Comparison of ENCODE assay signal across 35 cellular contexts in the genomic region with DNA sequence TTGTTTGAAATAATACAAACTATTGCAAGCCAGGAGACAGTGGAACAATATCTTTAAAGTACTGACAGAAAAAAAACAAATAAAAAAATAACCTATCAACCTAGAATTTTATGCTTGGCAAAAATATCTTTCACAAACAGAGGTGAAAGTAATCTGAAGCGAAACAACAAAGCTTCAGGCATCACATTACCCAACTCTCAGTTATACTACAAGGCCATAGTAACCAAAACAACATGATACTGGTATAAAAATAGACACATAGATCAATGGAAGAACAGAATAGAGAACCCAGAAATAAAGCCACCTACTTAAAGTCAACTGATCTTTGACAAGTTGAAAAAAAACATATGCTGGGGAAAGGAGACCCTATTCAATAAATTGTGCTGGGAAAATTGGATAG. TPM values are rescaled to one million over a fixed set of nuclear protein-coding genes. Genes with fewer than 3 reads are reported as not detected.
"Had no signal": no experiment of that assay in that cellular context is flagged by ENCODE, and none has a peak within 500 bp of the region (broad histone marks: within the 10 kb centered on the region; RNA-seq: fewer than 3 reads in every experiment).

No MANE protein-coding gene starts in this region.

- FAIRE-seq: astrocyte, bronchial epithelial cell had no signal

- DNase-seq: activated CD4-positive, alpha-beta memory T cell treated with anti-CD3 and anti-CD28 coated beads for 36 hours; activated CD4-positive, alpha-beta T cell treated with anti-CD3 and anti-CD28 coated beads for 36 hours; activated CD4-positive, alpha-beta T cell treated with anti-CD3 and anti-CD28 coated beads, Interleukin-2, amount 10 ng/mL, durations not matched to agents 24 days and 14 days; activated CD4-positive, CD25-positive, alpha-beta regulatory T cell; activated CD4-positive, CD25-positive, alpha-beta regulatory T cell treated with anti-CD3 and anti-CD28 coated beads, Interleukin-2, amount 50 U/mL, for 72 hours; activated CD8-positive, alpha-beta memory T cell treated with anti-CD3 and anti-CD28 coated beads, Interleukin-2, amount 10 ng/mL, durations not matched to agents 7 days and 5 days; activated CD8-positive, alpha-beta memory T cell treated with anti-CD3 and anti-CD28 coated beads, Interleukin-2, amount 50 U/mL, for 4 hours; activated CD8-positive, alpha-beta T cell treated with anti-CD3 and anti-CD28 coated beads, Interleukin-2, amount 10 ng/mL, durations not matched to agents 7 days and 5 days; activated effector memory CD4-positive, alpha-beta T cell treated with Interleukin-2 at 50 U/mL for 16 hours; activated gamma-delta T cell treated with Interleukin-2 at 50 U/mL for 16 hours; activated naive CD4-positive, alpha-beta T cell treated with anti-CD3 and anti-CD28 coated beads, Interleukin-2, amount 50 U/mL, for 16 hours; activated naive CD4-positive, alpha-beta T cell treated with Interleukin-2 at 50 U/mL for 16 hours; activated T-cell treated with anti-CD3 and anti-CD28 coated beads, Interleukin-2, amount 50 U/mL, for 1 hour; activated T-cell treated with anti-CD3 and anti-CD28 coated beads, Interleukin-2, amount 50 U/mL, for 72 hours; amniotic stem cell; anterior cingulate cortex; brain microvascular endothelial cell; dorsolateral prefrontal cortex; effector memory CD4-positive, alpha-beta T cell; endodermal cell; foreskin fibroblast; head of caudate nucleus; T-helper 2 cell had no signal

- H3K4me3 Mint-ChIP-seq: activated CD4-positive, alpha-beta memory T cell treated with anti-CD3 and anti-CD28 coated beads for 36 hours; activated CD4-positive, alpha-beta T cell treated with anti-CD3 and anti-CD28 coated beads for 36 hours; activated CD4-positive, alpha-beta T cell treated with anti-CD3 and anti-CD28 coated beads, Interleukin-2, amount 10 ng/mL, durations not matched to agents 24 days and 14 days; activated CD8-positive, alpha-beta memory T cell treated with anti-CD3 and anti-CD28 coated beads, Interleukin-2, amount 10 ng/mL, durations not matched to agents 7 days and 5 days; activated CD8-positive, alpha-beta T cell treated with anti-CD3 and anti-CD28 coated beads, Interleukin-2, amount 10 ng/mL, durations not matched to agents 7 days and 5 days; activated naive CD8-positive, alpha-beta T cell; activated T-cell treated with anti-CD3 and anti-CD28 coated beads, Interleukin-2, amount 50 U/mL, for 72 hours; activated T-helper 17 cell treated with anti-CD3 and anti-CD28 coated beads, Interleukin-2, amount 50 U/mL, for 72 hours; central memory CD8-positive, alpha-beta T cell; dendritic cell treated with granulocyte-macrophage colony-stimulating factor and Interleukin-4, amounts not matched to agents 40 ng/mL and 50 ng/mL, for 4 days; endodermal cell had no signal

- ATAC-seq: activated CD4-positive, alpha-beta T cell treated with anti-CD3 and anti-CD28 coated beads for 36 hours; activated CD8-positive, alpha-beta memory T cell treated with anti-CD3 and anti-CD28 coated beads, Interleukin-2, amount 10 ng/mL, durations not matched to agents 7 days and 5 days; activated CD8-positive, alpha-beta T cell treated with anti-CD3 and anti-CD28 coated beads, Interleukin-2, amount 10 ng/mL, durations not matched to agents 7 days and 5 days; activated T-cell treated with anti-CD3 and anti-CD28 coated beads, Interleukin-2, amount 50 U/mL, for 72 hours; activated T-helper 17 cell treated with anti-CD3 and anti-CD28 coated beads, Interleukin-2, amount 50 U/mL, for 72 hours; esophagus mucosa had no signal

- H3K9me3 Mint-ChIP-seq: activated CD4-positive, alpha-beta memory T cell treated with anti-CD3 and anti-CD28 coated beads for 36 hours; activated CD4-positive, alpha-beta T cell treated with anti-CD3 and anti-CD28 coated beads, Interleukin-2, amount 10 ng/mL, durations not matched to agents 24 days and 14 days; activated T-helper 17 cell treated with anti-CD3 and anti-CD28 coated beads, Interleukin-2, amount 50 U/mL, for 72 hours; central memory CD8-positive, alpha-beta T cell; dendritic cell treated with granulocyte-macrophage colony-stimulating factor and Interleukin-4, amounts not matched to agents 40 ng/mL and 50 ng/mL, for 4 days; endodermal cell had no signal

- H3K27me3 ChIP-seq: brain microvascular endothelial cell had no signal

- H3K4me3 ChIP-seq: coronary artery, dorsolateral prefrontal cortex had no signal

- H3K27ac ChIP-seq: brain microvascular endothelial cell, coronary artery, dorsolateral prefrontal cortex had no signal

- H3K36me3 Mint-ChIP-seq: activated CD4-positive, alpha-beta memory T cell treated with anti-CD3 and anti-CD28 coated beads for 36 hours; activated CD8-positive, alpha-beta memory T cell treated with anti-CD3 and anti-CD28 coated beads, Interleukin-2, amount 10 ng/mL, durations not matched to agents 7 days and 5 days; activated naive CD8-positive, alpha-beta T cell had no signal

- H3K4me1 Mint-ChIP-seq: activated CD4-positive, alpha-beta T cell treated with anti-CD3 and anti-CD28 coated beads for 36 hours; activated CD4-positive, alpha-beta T cell treated with anti-CD3 and anti-CD28 coated beads, Interleukin-2, amount 10 ng/mL, durations not matched to agents 24 days and 14 days; activated CD8-positive, alpha-beta memory T cell treated with anti-CD3 and anti-CD28 coated beads, Interleukin-2, amount 10 ng/mL, durations not matched to agents 7 days and 5 days; activated T-helper 17 cell treated with anti-CD3 and anti-CD28 coated beads, Interleukin-2, amount 50 U/mL, for 72 hours; central memory CD8-positive, alpha-beta T cell had no signal

- H3K27ac Mint-ChIP-seq: activated CD4-positive, alpha-beta memory T cell treated with anti-CD3 and anti-CD28 coated beads for 36 hours; activated CD4-positive, alpha-beta T cell treated with anti-CD3 and anti-CD28 coated beads for 36 hours; activated CD4-positive, alpha-beta T cell treated with anti-CD3 and anti-CD28 coated beads, Interleukin-2, amount 10 ng/mL, durations not matched to agents 24 days and 14 days; activated CD8-positive, alpha-beta memory T cell treated with anti-CD3 and anti-CD28 coated beads, Interleukin-2, amount 10 ng/mL, durations not matched to agents 7 days and 5 days; activated CD8-positive, alpha-beta T cell treated with anti-CD3 and anti-CD28 coated beads, Interleukin-2, amount 10 ng/mL, durations not matched to agents 7 days and 5 days; activated naive CD8-positive, alpha-beta T cell; activated T-cell treated with anti-CD3 and anti-CD28 coated beads, Interleukin-2, amount 50 U/mL, for 72 hours; activated T-helper 17 cell treated with anti-CD3 and anti-CD28 coated beads, Interleukin-2, amount 50 U/mL, for 72 hours; dendritic cell treated with granulocyte-macrophage colony-stimulating factor and Interleukin-4, amounts not matched to agents 40 ng/mL and 50 ng/mL, for 4 days; endodermal cell had no signal

- H3K36me3 ChIP-seq: brain microvascular endothelial cell had no signal

RNA-seq across cellular contexts. Expression of gene HECW1, which starts 26.5 kb away (rescaled TPM):
- total RNA-seq: activated CD4-positive, alpha-beta memory T cell treated with anti-CD3 and anti-CD28 coated beads for 36 hours; activated CD4-positive, alpha-beta T cell treated with anti-CD3 and anti-CD28 coated beads for 36 hours; activated CD4-positive, alpha-beta T cell treated with anti-CD3 and anti-CD28 coated beads, Interleukin-2, amount 10 ng/mL, durations not matched to agents 24 days and 14 days; activated CD8-positive, alpha-beta memory T cell treated with anti-CD3 and anti-CD28 coated beads for 36 hours; activated CD8-positive, alpha-beta memory T cell treated with anti-CD3 and anti-CD28 coated beads, Interleukin-2, amount 10 ng/mL, durations not matched to agents 7 days and 5 days; activated CD8-positive, alpha-beta T cell treated with anti-CD3 and anti-CD28 coated beads, Interleukin-2, amount 10 ng/mL, durations not matched to agents 7 days and 5 days; activated T-cell treated with anti-CD3 and anti-CD28 coated beads, Interleukin-2, amount 50 U/mL, for 72 hours; activated T-helper 17 cell treated with anti-CD3 and anti-CD28 coated beads, Interleukin-2, amount 50 U/mL, for 72 hours; cardiac septum; epithelial cell of proximal tubule; T-helper 1 cell treated with Interleukin-12 subunit alpha and Interleukin-12 subunit beta and Interleukin-4 antibody, amounts not matched to agents 30 ng/mL and 1 ng/mL, for 36 hours had no signal
